8 cellular contexts compared by ENCODE assay signal in genomic region chr1:28258628-28259251, GRCh38. TPM values are rescaled to one million over a fixed set of nuclear protein-coding genes. Genes with fewer than 3 reads are reported as not detected.
DNase-seq lines count a peak whose midpoint lies in the region; ATAC-seq and TF ChIP-seq lines count a peak whose summit lies in the region.

No MANE protein-coding gene starts in this region.

- TF ChIP-seq CTCF in left ventricle myocardium inferior (IDR thresholded peaks at IDR 0.05; ENCODE audit: borderline replicate concordance) (no peak), right lobe of liver (IDR thresholded peaks at IDR 0.05) (no peak), uterus (IDR thresholded peaks at IDR 0.05) (no peak), GM13976 (IDR thresholded peaks at IDR 0.05; ENCODE audit: borderline replicate concordance, control extremely low read depth, extremely low read depth, insufficient read depth, missing control alignments) (no peak)

- H3K4me1 ChIP-seq in left ventricle myocardium inferior (peaks cover 49% of the 10 kb centered on the region), right lobe of liver (peaks cover 0 to 35% (median 9%) of the 10 kb centered on the region in 4 donors), uterus (no peaks in the 10 kb centered on the region)

- WGBS in right lobe of liver (ENCODE audit: insufficient coverage, low coverage, low lambda C conversion rate, missing lambda C conversion rate) = 7% methylated on average over 11 of the region's 12 CpGs

- H3K9me3 ChIP-seq in left ventricle myocardium inferior (replicated peaks) (no peaks in the 10 kb centered on the region), right lobe of liver (no peaks in the 10 kb centered on the region), uterus (no peaks in the 10 kb centered on the region)

- H3K27ac Mint-ChIP-seq in activated naive CD8-positive, alpha-beta T cell = peak overlapping the region; percentile 95

- H3K4me3 ChIP-seq in left ventricle myocardium inferior (peak overlapping the region; percentile 100), right lobe of liver (peak overlapping the region in 2 of 3 donors; percentile 99), uterus (peak overlapping the region; percentile 16 to 94)

- no peak for TF ChIP-seq POLR2A in right lobe of liver (IDR thresholded peaks at IDR 0.05)
- no peak for TF ChIP-seq POLR2A in uterus (IDR thresholded peaks at IDR 0.05)

- intact Hi-C loops in left ventricle myocardium inferior (cut with micrococcal nuclease) (no loop called here), Right ventricle myocardium inferior (cut with DNase I) (loop anchor here (2.0 kb wide), 1 partner anchor 70 kb away; the partner anchor contains the start of gene MED18), right lobe of liver (cut with DNase I) (no loop called here), uterus (cut with DNase I; ENCODE audit: low total_unique reads) (no loop called here), left colon (cut with DNase I, micrococcal nuclease) (loop anchor here in 1 of 2 donors (5.0 kb wide), 1 partner anchor 69 kb away; the partner anchor contains the start of gene MED18)

- H3K9me3 Mint-ChIP-seq in activated naive CD8-positive, alpha-beta T cell (ENCODE audit: low read depth) = no peaks in the 10 kb centered on the region

- DNase-seq in left ventricle myocardium inferior = no peak
- DNase-seq in Right ventricle myocardium inferior (ENCODE audit: missing footprints) = no peak
- DNase-seq in right lobe of liver = no peak
- no peak for DNase-seq in uterus
- DNase-seq in left colon = no peak
- DNase-seq in GM13976 (ENCODE audit: low spot score) = no peak
- no peak for DNase-seq in NCI-H2081 (lab: John Stamatoyannopoulos, UW)

- H3K27ac ChIP-seq in left ventricle myocardium inferior (replicated peaks) (peak overlapping the region; percentile 94), right lobe of liver (peak overlapping the region in 2 of 3 donors; percentile 39 to 63), uterus (peak overlapping the region; percentile 50 to 69)

- no peak for ATAC-seq in Right ventricle myocardium inferior
- ATAC-seq in right lobe of liver = no peak
- ATAC-seq in left colon = no peak

- H3K4me3 Mint-ChIP-seq in activated naive CD8-positive, alpha-beta T cell = peak overlapping the region; percentile 78

- H3K36me3 ChIP-seq in left ventricle myocardium inferior = no peaks in the 10 kb centered on the region
- no peaks in the 10 kb centered on the region for H3K36me3 ChIP-seq in right lobe of liver
- no peaks in the 10 kb centered on the region for H3K36me3 ChIP-seq in uterus

- in situ Hi-C loops in GM13976 (cut with MboI; ENCODE audit: low sequenced_read_pairs, unreplicated experiment) = no loop called here

- no peaks in the 10 kb centered on the region for H3K36me3 Mint-ChIP-seq in activated naive CD8-positive, alpha-beta T cell

- H3K27me3 Mint-ChIP-seq in activated naive CD8-positive, alpha-beta T cell = no peaks in the 10 kb centered on the region

- H3K27me3 ChIP-seq in left ventricle myocardium inferior (ENCODE audit: low read depth) = no peaks in the 10 kb centered on the region
- no peaks in the 10 kb centered on the region for H3K27me3 ChIP-seq in right lobe of liver
- H3K27me3 ChIP-seq in uterus = no peaks in the 10 kb centered on the region

- H3K4me1 Mint-ChIP-seq in activated naive CD8-positive, alpha-beta T cell (ENCODE audit: low read depth) = peaks cover 47% of the 10 kb centered on the region

RNA-seq across cellular contexts. Expression of gene SESN2, which starts 0.6 kb away (rescaled TPM):
- 3.0 TPM for total RNA-seq in left ventricle myocardium inferior
- 2.9 TPM for total RNA-seq in Right ventricle myocardium inferior
- total RNA-seq in right lobe of liver = 10 to 100 TPM in 4 of 6 experiments, 1 to 10 TPM in 2; 4.5 to 17.9 (median 14.0) TPM
- total RNA-seq in uterus = 10 to 100 TPM in 1 of 4 donors, 1 to 10 TPM in 3; 4.9 to 15.9 (median 7.9) TPM
- total RNA-seq in left colon = 10 to 100 TPM; 34.7 to 40.3 TPM

RNA-seq across cellular contexts. Expression of gene ATP5IF1, which starts 22.8 kb away (rescaled TPM):
- total RNA-seq in left ventricle myocardium inferior (430 TPM), Right ventricle myocardium inferior (355 TPM), right lobe of liver (100 to 1,000 TPM in 4 of 6 experiments, 10 to 100 TPM in 2; 86.7 to 315 (median 116) TPM), uterus (100 to 1,000 TPM in 1 of 4 donors, 10 to 100 TPM in 3; 57.1 to 103 (median 82.2) TPM), left colon (100 to 1,000 TPM; 251 to 302 TPM)

RNA-seq across cellular contexts. Expression of gene DNAJC8, which starts 25.9 kb away (rescaled TPM):
- total RNA-seq in left ventricle myocardium inferior (55.3 TPM), Right ventricle myocardium inferior (61.2 TPM), right lobe of liver (10 to 100 TPM; 22.2 to 34.4 (median 28.2) TPM), uterus (10 to 100 TPM; 24.3 to 90.9 (median 56.2) TPM), left colon (10 to 100 TPM; 45.7 to 48.6 TPM)
